1 cellular context compared by ENCODE assay signal in the genomic region with DNA sequence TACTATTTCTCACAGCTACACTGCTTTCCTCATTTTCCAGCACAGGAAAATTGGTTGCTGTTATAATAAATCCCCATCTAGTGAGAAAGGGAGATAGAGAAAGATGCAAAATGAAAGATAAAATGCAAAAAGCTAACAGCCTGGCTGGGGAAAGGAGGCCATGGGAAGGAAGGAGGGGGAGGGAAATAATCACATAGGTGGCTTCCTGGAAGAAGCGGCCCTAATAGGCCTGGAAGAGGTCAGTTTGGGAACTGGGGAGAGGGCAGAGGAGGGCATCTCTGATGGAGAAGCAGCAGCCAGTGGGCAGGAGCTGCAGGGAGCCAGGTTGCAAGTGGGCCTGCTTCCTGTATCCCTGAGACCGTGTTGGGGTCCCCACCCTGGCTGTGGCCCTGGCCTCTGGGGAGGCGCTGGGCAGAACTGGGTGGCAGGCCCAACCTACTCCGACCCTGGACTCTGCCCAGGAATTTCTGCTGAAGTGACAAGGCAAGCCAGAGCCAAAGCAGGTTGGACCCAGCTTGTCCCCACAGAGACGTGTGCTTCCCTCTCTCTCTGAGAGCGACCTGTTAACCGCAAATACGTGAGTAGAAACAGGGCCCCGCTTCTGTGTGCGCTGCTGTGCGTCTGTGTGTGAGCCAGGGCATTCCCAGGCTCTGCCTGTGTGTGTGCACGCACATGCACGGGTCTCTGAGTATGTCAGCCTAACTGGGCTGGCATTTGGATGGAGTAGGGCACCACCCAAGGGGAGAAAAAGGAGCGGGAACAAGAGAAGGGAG.
TF ChIP-seq lines count a peak whose summit lies in the region.

No MANE protein-coding gene starts in this region.

TF ChIP-seq in HepG2, 621 proteins besides CTCF, POLR2A, EP300 and RAD21 (continued from another document and continues in another):
- TF ChIP-seq U2AF2 (IDR thresholded peaks at IDR 0.05; ENCODE audit: low read depth, low read length) (no peak), ZSCAN31 (CRISPR knock-in tag; IDR thresholded peaks at IDR 0.05; ENCODE audit: low read depth) (peak; percentile 39; the same call in 1 of the 2 replicates), HOXA7 (CRISPR knock-in tag; IDR thresholded peaks at IDR 0.05) (no peak), MTA3 (CRISPR knock-in tag; IDR thresholded peaks at IDR 0.05) (no peak), AGO1 (IDR thresholded peaks at IDR 0.05; ENCODE audit: low read depth, low read length, poor library complexity, severe bottlenecking) (no peak), ZBTB3 (CRISPR knock-in tag; IDR thresholded peaks at IDR 0.05; ENCODE audit: borderline replicate concordance, low read depth) (no peak), JUND (CRISPR knock-in tag; IDR thresholded peaks at IDR 0.05) (no peak), MEIS2 (CRISPR knock-in tag; IDR thresholded peaks at IDR 0.05) (peak; percentile 77; the same call in 1 of the 2 replicates), ZNF557 (CRISPR knock-in tag; IDR thresholded peaks at IDR 0.05) (no peak), ZNF792 (CRISPR knock-in tag; IDR thresholded peaks at IDR 0.05) (peak; percentile 5; the same call in 1 of the 2 replicates), CAMTA2 (CRISPR knock-in tag; IDR thresholded peaks at IDR 0.05; ENCODE audit: borderline replicate concordance) (no peak), ZSCAN21 (CRISPR knock-in tag; IDR thresholded peaks at IDR 0.05; ENCODE audit: borderline replicate concordance) (peak; percentile 57; the same call in 1 of the 2 replicates), KMT2A (CRISPR knock-in tag; IDR thresholded peaks at IDR 0.05) (peak; percentile 58), ZNF670 (CRISPR knock-in tag; IDR thresholded peaks at IDR 0.05; ENCODE audit: borderline replicate concordance) (no peak), ZNF746 (CRISPR knock-in tag; IDR thresholded peaks at IDR 0.05) (no peak), MED8 (CRISPR knock-in tag; IDR thresholded peaks at IDR 0.05; ENCODE audit: insufficient replicate concordance) (no peak), ZNF616 (CRISPR knock-in tag; IDR thresholded peaks at IDR 0.05; ENCODE audit: low read depth) (no peak), ZNF83 (CRISPR knock-in tag; IDR thresholded peaks at IDR 0.05; ENCODE audit: borderline replicate concordance) (0 out of 2 replicates have a peak, but pooled peaks have one; percentile 59), TGIF2 (CRISPR knock-in tag; IDR thresholded peaks at IDR 0.05) (no peak), ZNF260 (CRISPR knock-in tag; IDR thresholded peaks at IDR 0.05; ENCODE audit: borderline replicate concordance, low read depth) (no peak), ZNF10 (CRISPR knock-in tag; IDR thresholded peaks at IDR 0.05; ENCODE audit: borderline replicate concordance, low read depth) (no peak), ZEB1 (IDR thresholded peaks at IDR 0.05; ENCODE audit: insufficient replicate concordance, low read depth) (peak; percentile 17), KDM1A (CRISPR knock-in tag; IDR thresholded peaks at IDR 0.05) (no peak), ETV5 (CRISPR knock-in tag; IDR thresholded peaks at IDR 0.05; ENCODE audit: borderline replicate concordance) (no peak), FOXK1 (CRISPR knock-in tag; IDR thresholded peaks at IDR 0.05; ENCODE audit: borderline replicate concordance, low read depth) (no peak), RARA (CRISPR knock-in tag; IDR thresholded peaks at IDR 0.05) (peak; percentile 65), RBM39 (IDR thresholded peaks at IDR 0.05; ENCODE audit: low read depth, low read length, poor library complexity, severe bottlenecking) (no peak), SNAPC2 (CRISPR knock-in tag; IDR thresholded peaks at IDR 0.05) (0 out of 2 replicates have a peak, but pooled peaks have one; percentile 58), GATA4 (IDR thresholded peaks at IDR 0.05; ENCODE audit: borderline replicate concordance, low read depth) (no peak), TCF7 (IDR thresholded peaks at IDR 0.05; ENCODE audit: low read depth) (no peak), ADNP (CRISPR knock-in tag; IDR thresholded peaks at IDR 0.05) (no peak), MYNN (CRISPR knock-in tag; IDR thresholded peaks at IDR 0.05; ENCODE audit: low read depth) (no peak), FOXO1 (CRISPR knock-in tag; IDR thresholded peaks at IDR 0.05) (peak; percentile 54; the same call in 1 of the 2 replicates), ZNF672 (CRISPR knock-in tag; IDR thresholded peaks at IDR 0.05) (no peak), BRD4 (CRISPR knock-in tag; IDR thresholded peaks at IDR 0.05) (no peak), ZNF317 (CRISPR knock-in tag; IDR thresholded peaks at IDR 0.05) (0 out of 2 replicates have a peak, but pooled peaks have one; percentile 45), NR1H2 (CRISPR knock-in tag; IDR thresholded peaks at IDR 0.05; ENCODE audit: borderline replicate concordance, low read depth) (no peak), ZNF468 (CRISPR knock-in tag; IDR thresholded peaks at IDR 0.05) (no peak), ZNF879 (CRISPR knock-in tag; IDR thresholded peaks at IDR 0.05) (no peak), ARNT2 (CRISPR knock-in tag; IDR thresholded peaks at IDR 0.05; ENCODE audit: low read depth) (no peak), POGZ (CRISPR knock-in tag; IDR thresholded peaks at IDR 0.05) (peak; percentile 65)
- TF ChIP-seq, protein P1, sequence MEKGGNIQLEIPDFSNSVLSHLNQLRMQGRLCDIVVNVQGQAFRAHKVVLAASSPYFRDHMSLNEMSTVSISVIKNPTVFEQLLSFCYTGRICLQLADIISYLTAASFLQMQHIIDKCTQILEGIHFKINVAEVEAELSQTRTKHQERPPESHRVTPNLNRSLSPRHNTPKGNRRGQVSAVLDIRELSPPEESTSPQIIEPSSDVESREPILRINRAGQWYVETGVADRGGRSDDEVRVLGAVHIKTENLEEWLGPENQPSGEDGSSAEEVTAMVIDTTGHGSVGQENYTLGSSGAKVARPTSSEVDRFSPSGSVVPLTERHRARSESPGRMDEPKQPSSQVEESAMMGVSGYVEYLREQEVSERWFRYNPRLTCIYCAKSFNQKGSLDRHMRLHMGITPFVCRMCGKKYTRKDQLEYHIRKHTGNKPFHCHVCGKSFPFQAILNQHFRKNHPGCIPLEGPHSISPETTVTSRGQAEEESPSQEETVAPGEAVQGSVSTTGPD (CRISPR knock-in tag; IDR thresholded peaks at IDR 0.05), result no peak
- TF ChIP-seq, protein P2, sequence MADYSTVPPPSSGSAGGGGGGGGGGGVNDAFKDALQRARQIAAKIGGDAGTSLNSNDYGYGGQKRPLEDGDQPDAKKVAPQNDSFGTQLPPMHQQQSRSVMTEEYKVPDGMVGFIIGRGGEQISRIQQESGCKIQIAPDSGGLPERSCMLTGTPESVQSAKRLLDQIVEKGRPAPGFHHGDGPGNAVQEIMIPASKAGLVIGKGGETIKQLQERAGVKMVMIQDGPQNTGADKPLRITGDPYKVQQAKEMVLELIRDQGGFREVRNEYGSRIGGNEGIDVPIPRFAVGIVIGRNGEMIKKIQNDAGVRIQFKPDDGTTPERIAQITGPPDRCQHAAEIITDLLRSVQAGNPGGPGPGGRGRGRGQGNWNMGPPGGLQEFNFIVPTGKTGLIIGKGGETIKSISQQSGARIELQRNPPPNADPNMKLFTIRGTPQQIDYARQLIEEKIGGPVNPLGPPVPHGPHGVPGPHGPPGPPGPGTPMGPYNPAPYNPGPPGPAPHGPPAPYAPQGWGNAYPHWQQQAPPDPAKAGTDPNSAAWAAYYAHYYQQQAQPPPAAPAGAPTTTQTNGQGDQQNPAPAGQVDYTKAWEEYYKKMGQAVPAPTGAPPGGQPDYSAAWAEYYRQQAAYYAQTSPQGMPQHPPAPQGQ (CRISPR knock-in tag; IDR thresholded peaks at IDR 0.05; ENCODE audit: borderline replicate concordance), result no peak
- TF ChIP-seq, protein P3, sequence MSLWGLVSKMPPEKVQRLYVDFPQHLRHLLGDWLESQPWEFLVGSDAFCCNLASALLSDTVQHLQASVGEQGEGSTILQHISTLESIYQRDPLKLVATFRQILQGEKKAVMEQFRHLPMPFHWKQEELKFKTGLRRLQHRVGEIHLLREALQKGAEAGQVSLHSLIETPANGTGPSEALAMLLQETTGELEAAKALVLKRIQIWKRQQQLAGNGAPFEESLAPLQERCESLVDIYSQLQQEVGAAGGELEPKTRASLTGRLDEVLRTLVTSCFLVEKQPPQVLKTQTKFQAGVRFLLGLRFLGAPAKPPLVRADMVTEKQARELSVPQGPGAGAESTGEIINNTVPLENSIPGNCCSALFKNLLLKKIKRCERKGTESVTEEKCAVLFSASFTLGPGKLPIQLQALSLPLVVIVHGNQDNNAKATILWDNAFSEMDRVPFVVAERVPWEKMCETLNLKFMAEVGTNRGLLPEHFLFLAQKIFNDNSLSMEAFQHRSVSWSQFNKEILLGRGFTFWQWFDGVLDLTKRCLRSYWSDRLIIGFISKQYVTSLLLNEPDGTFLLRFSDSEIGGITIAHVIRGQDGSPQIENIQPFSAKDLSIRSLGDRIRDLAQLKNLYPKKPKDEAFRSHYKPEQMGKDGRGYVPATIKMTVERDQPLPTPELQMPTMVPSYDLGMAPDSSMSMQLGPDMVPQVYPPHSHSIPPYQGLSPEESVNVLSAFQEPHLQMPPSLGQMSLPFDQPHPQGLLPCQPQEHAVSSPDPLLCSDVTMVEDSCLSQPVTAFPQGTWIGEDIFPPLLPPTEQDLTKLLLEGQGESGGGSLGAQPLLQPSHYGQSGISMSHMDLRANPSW (CRISPR knock-in tag; IDR thresholded peaks at IDR 0.05; ENCODE audit: borderline replicate concordance), result peak; percentile 69; the same call in 1 of the 2 replicates
- TF ChIP-seq, protein P4, sequence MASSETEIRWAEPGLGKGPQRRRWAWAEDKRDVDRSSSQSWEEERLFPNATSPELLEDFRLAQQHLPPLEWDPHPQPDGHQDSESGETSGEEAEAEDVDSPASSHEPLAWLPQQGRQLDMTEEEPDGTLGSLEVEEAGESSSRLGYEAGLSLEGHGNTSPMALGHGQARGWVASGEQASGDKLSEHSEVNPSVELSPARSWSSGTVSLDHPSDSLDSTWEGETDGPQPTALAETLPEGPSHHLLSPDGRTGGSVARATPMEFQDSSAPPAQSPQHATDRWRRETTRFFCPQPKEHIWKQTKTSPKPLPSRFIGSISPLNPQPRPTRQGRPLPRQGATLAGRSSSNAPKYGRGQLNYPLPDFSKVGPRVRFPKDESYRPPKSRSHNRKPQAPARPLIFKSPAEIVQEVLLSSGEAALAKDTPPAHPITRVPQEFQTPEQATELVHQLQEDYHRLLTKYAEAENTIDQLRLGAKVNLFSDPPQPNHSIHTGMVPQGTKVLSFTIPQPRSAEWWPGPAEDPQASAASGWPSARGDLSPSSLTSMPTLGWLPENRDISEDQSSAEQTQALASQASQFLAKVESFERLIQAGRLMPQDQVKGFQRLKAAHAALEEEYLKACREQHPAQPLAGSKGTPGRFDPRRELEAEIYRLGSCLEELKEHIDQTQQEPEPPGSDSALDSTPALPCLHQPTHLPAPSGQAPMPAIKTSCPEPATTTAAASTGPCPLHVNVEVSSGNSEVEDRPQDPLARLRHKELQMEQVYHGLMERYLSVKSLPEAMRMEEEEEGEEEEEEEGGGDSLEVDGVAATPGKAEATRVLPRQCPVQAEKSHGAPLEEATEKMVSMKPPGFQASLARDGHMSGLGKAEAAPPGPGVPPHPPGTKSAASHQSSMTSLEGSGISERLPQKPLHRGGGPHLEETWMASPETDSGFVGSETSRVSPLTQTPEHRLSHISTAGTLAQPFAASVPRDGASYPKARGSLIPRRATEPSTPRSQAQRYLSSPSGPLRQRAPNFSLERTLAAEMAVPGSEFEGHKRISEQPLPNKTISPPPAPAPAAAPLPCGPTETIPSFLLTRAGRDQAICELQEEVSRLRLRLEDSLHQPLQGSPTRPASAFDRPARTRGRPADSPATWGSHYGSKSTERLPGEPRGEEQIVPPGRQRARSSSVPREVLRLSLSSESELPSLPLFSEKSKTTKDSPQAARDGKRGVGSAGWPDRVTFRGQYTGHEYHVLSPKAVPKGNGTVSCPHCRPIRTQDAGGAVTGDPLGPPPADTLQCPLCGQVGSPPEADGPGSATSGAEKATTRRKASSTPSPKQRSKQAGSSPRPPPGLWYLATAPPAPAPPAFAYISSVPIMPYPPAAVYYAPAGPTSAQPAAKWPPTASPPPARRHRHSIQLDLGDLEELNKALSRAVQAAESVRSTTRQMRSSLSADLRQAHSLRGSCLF (CRISPR knock-in tag; IDR thresholded peaks at IDR 0.05; ENCODE audit: borderline replicate concordance), result no peak
- TF ChIP-seq, protein P5, sequence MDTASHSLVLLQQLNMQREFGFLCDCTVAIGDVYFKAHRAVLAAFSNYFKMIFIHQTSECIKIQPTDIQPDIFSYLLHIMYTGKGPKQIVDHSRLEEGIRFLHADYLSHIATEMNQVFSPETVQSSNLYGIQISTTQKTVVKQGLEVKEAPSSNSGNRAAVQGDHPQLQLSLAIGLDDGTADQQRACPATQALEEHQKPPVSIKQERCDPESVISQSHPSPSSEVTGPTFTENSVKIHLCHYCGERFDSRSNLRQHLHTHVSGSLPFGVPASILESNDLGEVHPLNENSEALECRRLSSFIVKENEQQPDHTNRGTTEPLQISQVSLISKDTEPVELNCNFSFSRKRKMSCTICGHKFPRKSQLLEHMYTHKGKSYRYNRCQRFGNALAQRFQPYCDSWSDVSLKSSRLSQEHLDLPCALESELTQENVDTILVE (CRISPR knock-in tag; IDR thresholded peaks at IDR 0.05), result no peak
- TF ChIP-seq, protein P6, sequence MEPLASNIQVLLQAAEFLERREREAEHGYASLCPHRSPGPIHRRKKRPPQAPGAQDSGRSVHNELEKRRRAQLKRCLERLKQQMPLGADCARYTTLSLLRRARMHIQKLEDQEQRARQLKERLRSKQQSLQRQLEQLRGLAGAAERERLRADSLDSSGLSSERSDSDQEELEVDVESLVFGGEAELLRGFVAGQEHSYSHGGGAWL (CRISPR knock-in tag; IDR thresholded peaks at IDR 0.05), result no peak
- TF ChIP-seq, protein P7, sequence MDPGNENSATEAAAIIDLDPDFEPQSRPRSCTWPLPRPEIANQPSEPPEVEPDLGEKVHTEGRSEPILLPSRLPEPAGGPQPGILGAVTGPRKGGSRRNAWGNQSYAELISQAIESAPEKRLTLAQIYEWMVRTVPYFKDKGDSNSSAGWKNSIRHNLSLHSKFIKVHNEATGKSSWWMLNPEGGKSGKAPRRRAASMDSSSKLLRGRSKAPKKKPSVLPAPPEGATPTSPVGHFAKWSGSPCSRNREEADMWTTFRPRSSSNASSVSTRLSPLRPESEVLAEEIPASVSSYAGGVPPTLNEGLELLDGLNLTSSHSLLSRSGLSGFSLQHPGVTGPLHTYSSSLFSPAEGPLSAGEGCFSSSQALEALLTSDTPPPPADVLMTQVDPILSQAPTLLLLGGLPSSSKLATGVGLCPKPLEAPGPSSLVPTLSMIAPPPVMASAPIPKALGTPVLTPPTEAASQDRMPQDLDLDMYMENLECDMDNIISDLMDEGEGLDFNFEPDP (CRISPR knock-in tag; conservative IDR thresholded peaks at IDR 0.05), result no peak
- TF ChIP-seq, protein P8, sequence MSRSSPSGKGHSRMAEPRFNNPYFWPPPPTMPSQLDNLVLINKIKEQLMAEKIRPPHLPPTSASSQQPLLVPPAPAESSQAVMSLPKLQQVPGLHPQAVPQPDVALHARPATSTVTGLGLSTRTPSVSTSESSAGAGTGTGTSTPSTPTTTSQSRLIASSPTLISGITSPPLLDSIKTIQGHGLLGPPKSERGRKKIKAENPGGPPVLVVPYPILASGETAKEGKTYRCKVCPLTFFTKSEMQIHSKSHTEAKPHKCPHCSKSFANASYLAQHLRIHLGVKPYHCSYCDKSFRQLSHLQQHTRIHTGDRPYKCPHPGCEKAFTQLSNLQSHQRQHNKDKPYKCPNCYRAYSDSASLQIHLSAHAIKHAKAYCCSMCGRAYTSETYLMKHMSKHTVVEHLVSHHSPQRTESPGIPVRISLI (CRISPR knock-in tag; IDR thresholded peaks at IDR 0.05; ENCODE audit: borderline replicate concordance), result peak; percentile 53; the same call in 1 of the 2 replicates
